In the genomic region with DNA sequence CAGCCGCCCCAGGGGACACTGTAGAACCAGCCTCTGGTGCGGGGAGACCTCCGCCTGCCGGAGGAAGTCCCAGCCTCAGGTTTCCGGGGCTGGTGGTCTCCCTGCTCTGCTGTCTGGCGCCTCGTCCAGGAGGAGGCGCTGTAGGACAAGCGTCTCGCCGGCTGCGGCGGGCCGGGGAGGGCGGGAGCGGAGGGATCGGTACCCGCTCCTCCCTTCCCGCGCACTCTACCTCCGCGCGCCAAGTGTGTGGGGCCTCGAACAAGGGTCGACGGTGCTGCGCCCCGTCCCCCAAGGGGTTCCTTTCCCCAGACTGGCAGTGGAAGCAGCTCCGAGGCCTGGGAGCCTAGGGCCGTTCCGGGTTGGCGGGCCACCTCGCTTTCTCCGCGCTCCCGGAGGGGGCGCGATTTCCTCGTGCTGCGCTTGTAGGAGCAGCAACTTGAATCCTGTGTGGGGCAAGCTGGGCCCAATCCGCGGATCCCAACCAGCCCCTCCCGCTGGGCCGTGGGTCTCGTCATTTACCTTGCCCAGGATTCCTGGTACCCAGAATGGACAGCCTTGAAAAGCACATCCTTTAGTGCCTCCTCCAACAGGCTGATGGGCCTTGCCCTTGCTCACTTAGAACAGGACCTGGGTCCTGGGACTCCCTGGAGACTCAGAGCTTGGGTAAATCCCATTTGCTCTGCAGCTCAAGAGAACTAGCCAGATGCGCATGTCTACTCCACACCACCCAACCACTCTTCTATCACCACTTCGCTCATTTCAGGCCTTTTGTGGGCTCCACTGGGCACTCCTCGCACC, we compare ENCODE assay signal across 1 cellular context.
A peak's percentile ranks its signal among the peaks of the same experiment; 100 is the strongest.
TF ChIP-seq lines count a peak whose summit lies in the region.

No MANE protein-coding gene starts in this region.

TF ChIP-seq in HEK293, 187 proteins besides CTCF, POLR2A, EP300 and RAD21 (continued from another document and continues in another):
- TF ChIP-seq, protein P1, sequence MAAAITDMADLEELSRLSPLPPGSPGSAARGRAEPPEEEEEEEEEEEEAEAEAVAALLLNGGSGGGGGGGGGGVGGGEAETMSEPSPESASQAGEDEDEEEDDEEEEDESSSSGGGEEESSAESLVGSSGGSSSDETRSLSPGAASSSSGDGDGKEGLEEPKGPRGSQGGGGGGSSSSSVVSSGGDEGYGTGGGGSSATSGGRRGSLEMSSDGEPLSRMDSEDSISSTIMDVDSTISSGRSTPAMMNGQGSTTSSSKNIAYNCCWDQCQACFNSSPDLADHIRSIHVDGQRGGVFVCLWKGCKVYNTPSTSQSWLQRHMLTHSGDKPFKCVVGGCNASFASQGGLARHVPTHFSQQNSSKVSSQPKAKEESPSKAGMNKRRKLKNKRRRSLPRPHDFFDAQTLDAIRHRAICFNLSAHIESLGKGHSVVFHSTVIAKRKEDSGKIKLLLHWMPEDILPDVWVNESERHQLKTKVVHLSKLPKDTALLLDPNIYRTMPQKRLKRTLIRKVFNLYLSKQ (tag by site-specific recombination; IDR thresholded peaks at IDR 0.05; ENCODE audit: borderline replicate concordance) = no peak
- TF ChIP-seq TCF7L2 (IDR thresholded peaks at IDR 0.05; ENCODE audit: borderline replicate concordance, low read depth, low read length) (no peak), GLIS2 (tag by site-specific recombination; IDR thresholded peaks at IDR 0.05) (peak; percentile 40), ZNF76 (tag by site-specific recombination; IDR thresholded peaks at IDR 0.05; ENCODE audit: borderline replicate concordance, low read depth) (no peak; the same call in 1 of the 2 replicates), GLI2 (tag by site-specific recombination; IDR thresholded peaks at IDR 0.05; ENCODE audit: borderline replicate concordance, low read depth) (no peak), ZSCAN30 (tag by site-specific recombination; IDR thresholded peaks at IDR 0.05) (no peak), BCL11B (tag by site-specific recombination; IDR thresholded peaks at IDR 0.05; ENCODE audit: low read depth) (no peak), ZBTB7A (tag by site-specific recombination; IDR thresholded peaks at IDR 0.05; ENCODE audit: low read depth) (no peak), OSR2 (tag by site-specific recombination; IDR thresholded peaks at IDR 0.05) (no peak), ZNF621 (tag by site-specific recombination; IDR thresholded peaks at IDR 0.05) (no peak), SETDB1 (IDR thresholded peaks at IDR 0.05; ENCODE audit: insufficient read length, low read length) (peak; percentile 10), ZNF701 (tag by site-specific recombination; IDR thresholded peaks at IDR 0.05) (no peak), ZNF184 (tag by site-specific recombination; IDR thresholded peaks at IDR 0.05) (no peak), ZSCAN16 (tag by site-specific recombination; IDR thresholded peaks at IDR 0.05) (no peak), ZNF585B (tag by site-specific recombination; IDR thresholded peaks at IDR 0.05) (no peak), ZNF664 (tag by site-specific recombination; IDR thresholded peaks at IDR 0.05) (no peak), ZNF2 (tag by site-specific recombination; IDR thresholded peaks at IDR 0.05) (peak; percentile 59; the same call in 1 of the 2 replicates), MZF1 (tag by site-specific recombination; IDR thresholded peaks at IDR 0.05; ENCODE audit: borderline replicate concordance) (0 out of 2 replicates have a peak, but pooled peaks have one; percentile 11), ZSCAN23 (tag by site-specific recombination; IDR thresholded peaks at IDR 0.05) (no peak), TRIM28 (IDR thresholded peaks at IDR 0.05; ENCODE audit: borderline replicate concordance, low read length) (no peak), ZNF416 (tag by site-specific recombination; IDR thresholded peaks at IDR 0.05) (no peak), ZBTB17 (tag by site-specific recombination; IDR thresholded peaks at IDR 0.05) (peak; percentile 48; the same call in 1 of the 2 replicates), ZNF629 (tag by site-specific recombination; IDR thresholded peaks at IDR 0.05) (no peak), ZNF391 (tag by site-specific recombination; IDR thresholded peaks at IDR 0.05; ENCODE audit: borderline replicate concordance, low read depth) (no peak), ZNF610 (tag by site-specific recombination; IDR thresholded peaks at IDR 0.05; ENCODE audit: borderline replicate concordance) (no peak), ZNF394 (tag by site-specific recombination; IDR thresholded peaks at IDR 0.05; ENCODE audit: borderline replicate concordance) (peak; percentile 42; the same call in 1 of the 2 replicates), ZNF626 (tag by site-specific recombination; IDR thresholded peaks at IDR 0.05) (no peak), ZBTB8A (tag by site-specific recombination; IDR thresholded peaks at IDR 0.05) (0 out of 2 replicates have a peak, but pooled peaks have one; percentile 14), ZNF324 (tag by site-specific recombination; IDR thresholded peaks at IDR 0.05) (0 out of 2 replicates have a peak, but pooled peaks have one; percentile 33), SP3 (tag by site-specific recombination; IDR thresholded peaks at IDR 0.05) (no peak), IKZF3 (tag by site-specific recombination; IDR thresholded peaks at IDR 0.05) (no peak), ZNF768 (tag by site-specific recombination; IDR thresholded peaks at IDR 0.05) (no peak), ZBTB20 (tag by site-specific recombination; IDR thresholded peaks at IDR 0.05) (no peak), ZNF777 (tag by site-specific recombination; IDR thresholded peaks at IDR 0.05; ENCODE audit: borderline replicate concordance) (no peak), ZNF302 (tag by site-specific recombination; IDR thresholded peaks at IDR 0.05; ENCODE audit: low read depth) (no peak), ZBTB1 (tag by site-specific recombination; IDR thresholded peaks at IDR 0.05) (no peak), ZNF555 (tag by site-specific recombination; conservative IDR thresholded peaks at IDR 0.05) (no peak), ZNF830 (tag by site-specific recombination; IDR thresholded peaks at IDR 0.05; ENCODE audit: low read depth) (no peak), YY2 (tag by site-specific recombination; IDR thresholded peaks at IDR 0.05) (no peak), ZNF214 (tag by site-specific recombination; IDR thresholded peaks at IDR 0.05; ENCODE audit: borderline replicate concordance) (no peak), ZNF548 (tag by site-specific recombination; IDR thresholded peaks at IDR 0.05) (no peak)
- TF ChIP-seq, protein P2, sequence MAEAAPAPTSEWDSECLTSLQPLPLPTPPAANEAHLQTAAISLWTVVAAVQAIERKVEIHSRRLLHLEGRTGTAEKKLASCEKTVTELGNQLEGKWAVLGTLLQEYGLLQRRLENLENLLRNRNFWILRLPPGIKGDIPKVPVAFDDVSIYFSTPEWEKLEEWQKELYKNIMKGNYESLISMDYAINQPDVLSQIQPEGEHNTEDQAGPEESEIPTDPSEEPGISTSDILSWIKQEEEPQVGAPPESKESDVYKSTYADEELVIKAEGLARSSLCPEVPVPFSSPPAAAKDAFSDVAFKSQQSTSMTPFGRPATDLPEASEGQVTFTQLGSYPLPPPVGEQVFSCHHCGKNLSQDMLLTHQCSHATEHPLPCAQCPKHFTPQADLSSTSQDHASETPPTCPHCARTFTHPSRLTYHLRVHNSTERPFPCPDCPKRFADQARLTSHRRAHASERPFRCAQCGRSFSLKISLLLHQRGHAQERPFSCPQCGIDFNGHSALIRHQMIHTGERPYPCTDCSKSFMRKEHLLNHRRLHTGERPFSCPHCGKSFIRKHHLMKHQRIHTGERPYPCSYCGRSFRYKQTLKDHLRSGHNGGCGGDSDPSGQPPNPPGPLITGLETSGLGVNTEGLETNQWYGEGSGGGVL (tag by site-specific recombination; IDR thresholded peaks at IDR 0.05) = peak; percentile 49
- TF ChIP-seq, protein P3, sequence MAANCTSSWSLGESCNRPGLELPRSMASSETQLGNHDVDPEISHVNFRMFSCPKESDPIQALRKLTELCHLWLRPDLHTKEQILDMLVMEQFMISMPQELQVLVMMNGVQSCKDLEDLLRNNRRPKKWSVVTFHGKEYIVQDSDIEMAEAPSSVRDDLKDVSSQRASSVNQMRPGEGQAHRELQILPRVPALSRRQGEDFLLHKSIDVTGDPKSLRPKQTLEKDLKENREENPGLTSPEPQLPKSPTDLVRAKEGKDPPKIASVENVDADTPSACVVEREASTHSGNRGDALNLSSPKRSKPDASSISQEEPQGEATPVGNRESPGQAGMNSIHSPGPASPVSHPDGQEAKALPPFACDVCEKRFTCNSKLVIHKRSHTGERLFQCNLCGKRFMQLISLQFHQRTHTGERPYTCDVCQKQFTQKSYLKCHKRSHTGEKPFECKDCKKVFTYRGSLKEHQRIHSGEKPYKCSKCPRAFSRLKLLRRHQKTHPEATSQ (tag by site-specific recombination; IDR thresholded peaks at IDR 0.05) = no peak
- TF ChIP-seq, protein P4, sequence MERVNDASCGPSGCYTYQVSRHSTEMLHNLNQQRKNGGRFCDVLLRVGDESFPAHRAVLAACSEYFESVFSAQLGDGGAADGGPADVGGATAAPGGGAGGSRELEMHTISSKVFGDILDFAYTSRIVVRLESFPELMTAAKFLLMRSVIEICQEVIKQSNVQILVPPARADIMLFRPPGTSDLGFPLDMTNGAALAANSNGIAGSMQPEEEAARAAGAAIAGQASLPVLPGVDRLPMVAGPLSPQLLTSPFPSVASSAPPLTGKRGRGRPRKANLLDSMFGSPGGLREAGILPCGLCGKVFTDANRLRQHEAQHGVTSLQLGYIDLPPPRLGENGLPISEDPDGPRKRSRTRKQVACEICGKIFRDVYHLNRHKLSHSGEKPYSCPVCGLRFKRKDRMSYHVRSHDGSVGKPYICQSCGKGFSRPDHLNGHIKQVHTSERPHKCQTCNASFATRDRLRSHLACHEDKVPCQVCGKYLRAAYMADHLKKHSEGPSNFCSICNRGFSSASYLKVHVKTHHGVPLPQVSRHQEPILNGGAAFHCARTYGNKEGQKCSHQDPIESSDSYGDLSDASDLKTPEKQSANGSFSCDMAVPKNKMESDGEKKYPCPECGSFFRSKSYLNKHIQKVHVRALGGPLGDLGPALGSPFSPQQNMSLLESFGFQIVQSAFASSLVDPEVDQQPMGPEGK (tag by site-specific recombination; IDR thresholded peaks at IDR 0.05) = peak; percentile 65
- TF ChIP-seq, protein P5, sequence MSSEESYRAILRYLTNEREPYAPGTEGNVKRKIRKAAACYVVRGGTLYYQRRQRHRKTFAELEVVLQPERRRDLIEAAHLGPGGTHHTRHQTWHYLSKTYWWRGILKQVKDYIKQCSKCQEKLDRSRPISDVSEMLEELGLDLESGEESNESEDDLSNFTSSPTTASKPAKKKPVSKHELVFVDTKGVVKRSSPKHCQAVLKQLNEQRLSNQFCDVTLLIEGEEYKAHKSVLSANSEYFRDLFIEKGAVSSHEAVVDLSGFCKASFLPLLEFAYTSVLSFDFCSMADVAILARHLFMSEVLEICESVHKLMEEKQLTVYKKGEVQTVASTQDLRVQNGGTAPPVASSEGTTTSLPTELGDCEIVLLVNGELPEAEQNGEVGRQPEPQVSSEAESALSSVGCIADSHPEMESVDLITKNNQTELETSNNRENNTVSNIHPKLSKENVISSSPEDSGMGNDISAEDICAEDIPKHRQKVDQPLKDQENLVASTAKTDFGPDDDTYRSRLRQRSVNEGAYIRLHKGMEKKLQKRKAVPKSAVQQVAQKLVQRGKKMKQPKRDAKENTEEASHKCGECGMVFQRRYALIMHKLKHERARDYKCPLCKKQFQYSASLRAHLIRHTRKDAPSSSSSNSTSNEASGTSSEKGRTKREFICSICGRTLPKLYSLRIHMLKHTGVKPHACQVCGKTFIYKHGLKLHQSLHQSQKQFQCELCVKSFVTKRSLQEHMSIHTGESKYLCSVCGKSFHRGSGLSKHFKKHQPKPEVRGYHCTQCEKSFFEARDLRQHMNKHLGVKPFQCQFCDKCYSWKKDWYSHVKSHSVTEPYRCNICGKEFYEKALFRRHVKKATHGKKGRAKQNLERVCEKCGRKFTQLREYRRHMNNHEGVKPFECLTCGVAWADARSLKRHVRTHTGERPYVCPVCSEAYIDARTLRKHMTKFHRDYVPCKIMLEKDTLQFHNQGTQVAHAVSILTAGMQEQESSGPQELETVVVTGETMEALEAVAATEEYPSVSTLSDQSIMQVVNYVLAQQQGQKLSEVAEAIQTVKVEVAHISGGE (tag by site-specific recombination; conservative IDR thresholded peaks at IDR 0.05; ENCODE audit: low read depth) = no peak
- TF ChIP-seq, protein P6, sequence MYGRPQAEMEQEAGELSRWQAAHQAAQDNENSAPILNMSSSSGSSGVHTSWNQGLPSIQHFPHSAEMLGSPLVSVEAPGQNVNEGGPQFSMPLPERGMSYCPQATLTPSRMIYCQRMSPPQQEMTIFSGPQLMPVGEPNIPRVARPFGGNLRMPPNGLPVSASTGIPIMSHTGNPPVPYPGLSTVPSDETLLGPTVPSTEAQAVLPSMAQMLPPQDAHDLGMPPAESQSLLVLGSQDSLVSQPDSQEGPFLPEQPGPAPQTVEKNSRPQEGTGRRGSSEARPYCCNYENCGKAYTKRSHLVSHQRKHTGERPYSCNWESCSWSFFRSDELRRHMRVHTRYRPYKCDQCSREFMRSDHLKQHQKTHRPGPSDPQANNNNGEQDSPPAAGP (tag by site-specific recombination; IDR thresholded peaks at IDR 0.05) = peak; percentile 62; the same call in 1 of the 2 replicates
- TF ChIP-seq, protein P7, sequence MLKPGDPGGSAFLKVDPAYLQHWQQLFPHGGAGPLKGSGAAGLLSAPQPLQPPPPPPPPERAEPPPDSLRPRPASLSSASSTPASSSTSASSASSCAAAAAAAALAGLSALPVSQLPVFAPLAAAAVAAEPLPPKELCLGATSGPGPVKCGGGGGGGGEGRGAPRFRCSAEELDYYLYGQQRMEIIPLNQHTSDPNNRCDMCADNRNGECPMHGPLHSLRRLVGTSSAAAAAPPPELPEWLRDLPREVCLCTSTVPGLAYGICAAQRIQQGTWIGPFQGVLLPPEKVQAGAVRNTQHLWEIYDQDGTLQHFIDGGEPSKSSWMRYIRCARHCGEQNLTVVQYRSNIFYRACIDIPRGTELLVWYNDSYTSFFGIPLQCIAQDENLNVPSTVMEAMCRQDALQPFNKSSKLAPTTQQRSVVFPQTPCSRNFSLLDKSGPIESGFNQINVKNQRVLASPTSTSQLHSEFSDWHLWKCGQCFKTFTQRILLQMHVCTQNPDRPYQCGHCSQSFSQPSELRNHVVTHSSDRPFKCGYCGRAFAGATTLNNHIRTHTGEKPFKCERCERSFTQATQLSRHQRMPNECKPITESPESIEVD (tag by site-specific recombination; IDR thresholded peaks at IDR 0.05) = no peak
- TF ChIP-seq, protein P8, sequence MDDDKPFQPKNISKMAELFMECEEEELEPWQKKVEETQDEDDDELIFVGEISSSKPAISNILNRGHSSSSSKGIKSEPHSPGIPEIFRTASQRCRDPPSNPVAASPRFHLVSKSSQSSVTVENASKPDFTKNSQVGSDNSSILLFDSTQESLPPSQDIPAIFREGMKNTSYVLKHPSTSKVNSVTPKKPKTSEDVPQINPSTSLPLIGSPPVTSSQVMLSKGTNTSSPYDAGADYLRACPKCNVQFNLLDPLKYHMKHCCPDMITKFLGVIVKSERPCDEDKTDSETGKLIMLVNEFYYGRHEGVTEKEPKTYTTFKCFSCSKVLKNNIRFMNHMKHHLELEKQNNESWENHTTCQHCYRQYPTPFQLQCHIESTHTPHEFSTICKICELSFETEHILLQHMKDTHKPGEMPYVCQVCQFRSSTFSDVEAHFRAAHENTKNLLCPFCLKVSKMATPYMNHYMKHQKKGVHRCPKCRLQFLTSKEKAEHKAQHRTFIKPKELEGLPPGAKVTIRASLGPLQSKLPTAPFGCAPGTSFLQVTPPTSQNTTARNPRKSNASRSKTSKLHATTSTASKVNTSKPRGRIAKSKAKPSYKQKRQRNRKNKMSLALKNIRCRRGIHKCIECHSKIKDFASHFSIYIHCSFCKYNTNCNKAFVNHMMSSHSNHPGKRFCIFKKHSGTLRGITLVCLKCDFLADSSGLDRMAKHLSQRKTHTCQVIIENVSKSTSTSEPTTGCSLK (tag by site-specific recombination; IDR thresholded peaks at IDR 0.05) = no peak
